In the genomic region with DNA sequence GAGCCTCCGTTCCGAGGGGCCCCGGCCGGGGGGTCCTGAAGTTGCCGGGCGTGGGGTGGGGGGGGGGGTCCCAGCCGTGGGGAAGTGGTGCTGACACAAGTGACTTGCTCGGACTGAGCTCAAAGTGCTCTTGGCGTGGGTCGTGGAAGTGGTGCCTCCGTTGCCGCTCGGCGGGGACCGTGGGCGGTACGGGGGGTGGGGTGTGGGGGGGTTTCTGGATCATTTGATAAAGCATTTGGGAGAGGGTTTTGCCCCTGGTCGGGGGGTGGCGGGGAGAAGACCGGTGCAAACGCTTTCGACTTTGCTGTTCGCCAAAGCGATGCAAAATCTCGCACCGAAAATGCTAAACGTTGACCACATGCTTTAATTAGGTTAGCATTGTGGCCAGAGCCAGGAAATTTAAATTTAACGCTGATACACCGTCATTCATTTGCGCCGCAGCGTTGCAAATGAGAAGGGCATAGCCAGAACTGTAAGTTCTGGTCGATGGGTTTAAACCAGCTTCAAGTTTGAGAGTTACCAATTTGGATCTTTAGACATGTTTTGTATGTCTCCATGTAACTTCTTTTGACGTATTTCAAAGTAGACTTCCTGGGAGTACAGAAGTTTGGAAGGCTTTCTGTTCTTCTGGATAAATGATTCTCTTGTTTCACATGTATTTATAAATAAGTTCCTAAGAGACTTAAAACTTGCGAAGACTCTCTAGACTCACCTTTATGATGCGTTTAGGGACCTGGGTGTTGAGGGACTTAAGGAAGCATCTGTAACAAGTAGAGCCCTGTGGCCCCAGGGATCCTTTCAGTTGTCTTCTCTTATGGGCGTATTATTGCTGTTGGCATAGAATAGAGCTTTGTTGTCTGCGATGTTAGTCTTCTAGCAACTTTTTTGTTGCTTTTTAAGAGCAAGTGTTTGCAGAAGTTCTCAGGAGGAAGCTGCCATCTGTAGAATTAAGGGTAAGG, we compare ENCODE assay signal across 1 cellular context.
TF ChIP-seq lines count a peak whose summit lies in the region.

No MANE protein-coding gene starts in this region.

TF ChIP-seq in GM23338, 12 proteins besides CTCF, POLR2A, EP300 and RAD21:
- TF ChIP-seq, protein P1, sequence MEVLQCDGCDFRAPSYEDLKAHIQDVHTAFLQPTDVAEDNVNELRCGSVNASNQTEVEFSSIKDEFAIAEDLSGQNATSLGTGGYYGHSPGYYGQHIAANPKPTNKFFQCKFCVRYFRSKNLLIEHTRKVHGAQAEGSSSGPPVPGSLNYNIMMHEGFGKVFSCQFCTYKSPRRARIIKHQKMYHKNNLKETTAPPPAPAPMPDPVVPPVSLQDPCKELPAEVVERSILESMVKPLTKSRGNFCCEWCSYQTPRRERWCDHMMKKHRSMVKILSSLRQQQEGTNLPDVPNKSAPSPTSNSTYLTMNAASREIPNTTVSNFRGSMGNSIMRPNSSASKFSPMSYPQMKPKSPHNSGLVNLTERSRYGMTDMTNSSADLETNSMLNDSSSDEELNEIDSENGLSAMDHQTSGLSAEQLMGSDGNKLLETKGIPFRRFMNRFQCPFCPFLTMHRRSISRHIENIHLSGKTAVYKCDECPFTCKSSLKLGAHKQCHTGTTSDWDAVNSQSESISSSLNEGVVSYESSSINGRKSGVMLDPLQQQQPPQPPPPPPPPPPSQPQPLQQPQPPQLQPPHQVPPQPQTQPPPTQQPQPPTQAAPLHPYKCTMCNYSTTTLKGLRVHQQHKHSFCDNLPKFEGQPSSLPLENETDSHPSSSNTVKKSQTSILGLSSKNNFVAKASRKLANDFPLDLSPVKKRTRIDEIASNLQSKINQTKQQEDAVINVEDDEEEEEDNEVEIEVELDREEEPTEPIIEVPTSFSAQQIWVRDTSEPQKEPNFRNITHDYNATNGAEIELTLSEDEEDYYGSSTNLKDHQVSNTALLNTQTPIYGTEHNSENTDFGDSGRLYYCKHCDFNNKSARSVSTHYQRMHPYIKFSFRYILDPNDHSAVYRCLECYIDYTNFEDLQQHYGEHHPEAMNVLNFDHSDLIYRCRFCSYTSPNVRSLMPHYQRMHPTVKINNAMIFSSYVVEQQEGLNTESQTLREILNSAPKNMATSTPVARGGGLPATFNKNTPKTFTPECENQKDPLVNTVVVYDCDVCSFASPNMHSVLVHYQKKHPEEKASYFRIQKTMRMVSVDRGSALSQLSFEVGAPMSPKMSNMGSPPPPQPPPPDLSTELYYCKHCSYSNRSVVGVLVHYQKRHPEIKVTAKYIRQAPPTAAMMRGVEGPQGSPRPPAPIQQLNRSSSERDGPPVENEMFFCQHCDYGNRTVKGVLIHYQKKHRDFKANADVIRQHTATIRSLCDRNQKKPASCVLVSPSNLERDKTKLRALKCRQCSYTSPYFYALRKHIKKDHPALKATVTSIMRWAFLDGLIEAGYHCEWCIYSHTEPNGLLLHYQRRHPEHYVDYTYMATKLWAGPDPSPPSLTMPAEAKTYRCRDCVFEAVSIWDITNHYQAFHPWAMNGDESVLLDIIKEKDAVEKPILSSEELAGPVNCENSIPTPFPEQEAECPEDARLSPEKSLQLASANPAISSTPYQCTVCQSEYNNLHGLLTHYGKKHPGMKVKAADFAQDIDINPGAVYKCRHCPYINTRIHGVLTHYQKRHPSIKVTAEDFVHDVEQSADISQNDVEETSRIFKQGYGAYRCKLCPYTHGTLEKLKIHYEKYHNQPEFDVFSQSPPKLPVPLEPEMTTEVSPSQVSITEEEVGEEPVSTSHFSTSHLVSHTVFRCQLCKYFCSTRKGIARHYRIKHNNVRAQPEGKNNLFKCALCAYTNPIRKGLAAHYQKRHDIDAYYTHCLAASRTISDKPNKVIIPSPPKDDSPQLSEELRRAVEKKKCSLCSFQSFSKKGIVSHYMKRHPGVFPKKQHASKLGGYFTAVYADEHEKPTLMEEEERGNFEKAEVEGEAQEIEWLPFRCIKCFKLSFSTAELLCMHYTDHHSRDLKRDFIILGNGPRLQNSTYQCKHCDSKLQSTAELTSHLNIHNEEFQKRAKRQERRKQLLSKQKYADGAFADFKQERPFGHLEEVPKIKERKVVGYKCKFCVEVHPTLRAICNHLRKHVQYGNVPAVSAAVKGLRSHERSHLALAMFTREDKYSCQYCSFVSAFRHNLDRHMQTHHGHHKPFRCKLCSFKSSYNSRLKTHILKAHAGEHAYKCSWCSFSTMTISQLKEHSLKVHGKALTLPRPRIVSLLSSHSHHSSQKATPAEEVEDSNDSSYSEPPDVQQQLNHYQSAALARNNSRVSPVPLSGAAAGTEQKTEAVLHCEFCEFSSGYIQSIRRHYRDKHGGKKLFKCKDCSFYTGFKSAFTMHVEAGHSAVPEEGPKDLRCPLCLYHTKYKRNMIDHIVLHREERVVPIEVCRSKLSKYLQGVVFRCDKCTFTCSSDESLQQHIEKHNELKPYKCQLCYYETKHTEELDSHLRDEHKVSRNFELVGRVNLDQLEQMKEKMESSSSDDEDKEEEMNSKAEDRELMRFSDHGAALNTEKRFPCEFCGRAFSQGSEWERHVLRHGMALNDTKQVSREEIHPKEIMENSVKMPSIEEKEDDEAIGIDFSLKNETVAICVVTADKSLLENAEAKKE (CRISPR knock-in tag; IDR thresholded peaks at IDR 0.05), result no peak
- TF ChIP-seq ZNF114 (CRISPR knock-in tag; IDR thresholded peaks at IDR 0.05) (no peak), EZH2phosphoT487 (IDR thresholded peaks at IDR 0.05; ENCODE audit: unreplicated experiment) (no peak), STAT1 (IDR thresholded peaks at IDR 0.05; ENCODE audit: unreplicated experiment) (no peak), POLR2AphosphoS5 (IDR thresholded peaks at IDR 0.05; ENCODE audit: low read depth) (peak; percentile 59), EZH2 (IDR thresholded peaks at IDR 0.05; ENCODE audit: low read depth, unreplicated experiment) (no peak), ZNF331 (CRISPR knock-in tag; IDR thresholded peaks at IDR 0.05; ENCODE audit: low read depth) (no peak), CREB1 (CRISPR knock-in tag; IDR thresholded peaks at IDR 0.05; ENCODE audit: low read depth) (peak; percentile 35; the same call in 1 of the 2 replicates)
- TF ChIP-seq, protein P2, sequence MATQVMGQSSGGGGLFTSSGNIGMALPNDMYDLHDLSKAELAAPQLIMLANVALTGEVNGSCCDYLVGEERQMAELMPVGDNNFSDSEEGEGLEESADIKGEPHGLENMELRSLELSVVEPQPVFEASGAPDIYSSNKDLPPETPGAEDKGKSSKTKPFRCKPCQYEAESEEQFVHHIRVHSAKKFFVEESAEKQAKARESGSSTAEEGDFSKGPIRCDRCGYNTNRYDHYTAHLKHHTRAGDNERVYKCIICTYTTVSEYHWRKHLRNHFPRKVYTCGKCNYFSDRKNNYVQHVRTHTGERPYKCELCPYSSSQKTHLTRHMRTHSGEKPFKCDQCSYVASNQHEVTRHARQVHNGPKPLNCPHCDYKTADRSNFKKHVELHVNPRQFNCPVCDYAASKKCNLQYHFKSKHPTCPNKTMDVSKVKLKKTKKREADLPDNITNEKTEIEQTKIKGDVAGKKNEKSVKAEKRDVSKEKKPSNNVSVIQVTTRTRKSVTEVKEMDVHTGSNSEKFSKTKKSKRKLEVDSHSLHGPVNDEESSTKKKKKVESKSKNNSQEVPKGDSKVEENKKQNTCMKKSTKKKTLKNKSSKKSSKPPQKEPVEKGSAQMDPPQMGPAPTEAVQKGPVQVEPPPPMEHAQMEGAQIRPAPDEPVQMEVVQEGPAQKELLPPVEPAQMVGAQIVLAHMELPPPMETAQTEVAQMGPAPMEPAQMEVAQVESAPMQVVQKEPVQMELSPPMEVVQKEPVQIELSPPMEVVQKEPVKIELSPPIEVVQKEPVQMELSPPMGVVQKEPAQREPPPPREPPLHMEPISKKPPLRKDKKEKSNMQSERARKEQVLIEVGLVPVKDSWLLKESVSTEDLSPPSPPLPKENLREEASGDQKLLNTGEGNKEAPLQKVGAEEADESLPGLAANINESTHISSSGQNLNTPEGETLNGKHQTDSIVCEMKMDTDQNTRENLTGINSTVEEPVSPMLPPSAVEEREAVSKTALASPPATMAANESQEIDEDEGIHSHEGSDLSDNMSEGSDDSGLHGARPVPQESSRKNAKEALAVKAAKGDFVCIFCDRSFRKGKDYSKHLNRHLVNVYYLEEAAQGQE (IDR thresholded peaks at IDR 0.05; ENCODE audit: unreplicated experiment), result no peak
- TF ChIP-seq, protein P3, sequence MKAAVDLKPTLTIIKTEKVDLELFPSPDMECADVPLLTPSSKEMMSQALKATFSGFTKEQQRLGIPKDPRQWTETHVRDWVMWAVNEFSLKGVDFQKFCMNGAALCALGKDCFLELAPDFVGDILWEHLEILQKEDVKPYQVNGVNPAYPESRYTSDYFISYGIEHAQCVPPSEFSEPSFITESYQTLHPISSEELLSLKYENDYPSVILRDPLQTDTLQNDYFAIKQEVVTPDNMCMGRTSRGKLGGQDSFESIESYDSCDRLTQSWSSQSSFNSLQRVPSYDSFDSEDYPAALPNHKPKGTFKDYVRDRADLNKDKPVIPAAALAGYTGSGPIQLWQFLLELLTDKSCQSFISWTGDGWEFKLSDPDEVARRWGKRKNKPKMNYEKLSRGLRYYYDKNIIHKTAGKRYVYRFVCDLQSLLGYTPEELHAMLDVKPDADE (IDR thresholded peaks at IDR 0.05), result no peak
